ENCODE assay signal across 8 cellular contexts in genomic region chr2:161905389-161906046, GRCh38.
A peak's percentile ranks its signal among the peaks of the same experiment; 100 is the strongest.
DNase-seq lines count a peak whose midpoint lies in the region; ATAC-seq, FAIRE-seq and TF ChIP-seq lines count a peak whose summit lies in the region.

No MANE protein-coding gene starts in this region.

- no peaks in the 10 kb centered on the region for H3F3A ChIP-seq in smooth muscle cell (ENCODE audit: low read depth)

- ATAC-seq in GM18498 (IDR thresholded peaks at IDR 0.05; ENCODE audit: unreplicated experiment) (peak; percentile 86), GM21529 (IDR thresholded peaks at IDR 0.05; ENCODE audit: unreplicated experiment) (peak; percentile 85)

- TF ChIP-seq RAD21 in Ishikawa (IDR thresholded peaks at IDR 0.05; ENCODE audit: low read depth), result no peak

- intact Hi-C loops in kidney (cut with DNase I), result no loop called here

- FAIRE-seq in kidney (lab: Jason Lieb, UNC), result no peak

- H3K4me1 ChIP-seq in smooth muscle cell (ENCODE audit: low read depth), result no peaks in the 10 kb centered on the region
- no peaks in the 10 kb centered on the region for H3K4me1 ChIP-seq in kidney (ENCODE audit: control insufficient read depth in 1 of 2, insufficient read depth in 1 of 2, low read depth in 1 of 2, low read length in 2 of 2)

- WGBS in smooth muscle cell (ENCODE audit: low lambda C conversion rate), result 81% methylated on average over 5 of the region's 5 CpGs

- TF ChIP-seq EP300 in Ishikawa (IDR thresholded peaks at IDR 0.05; ENCODE audit: borderline replicate concordance), result no peak

- no peak for TF ChIP-seq CTCF in VCaP (conservative IDR thresholded peaks at IDR 0.05)
- no peak for TF ChIP-seq CTCF in smooth muscle cell (IDR thresholded peaks at IDR 0.05; ENCODE audit: borderline replicate concordance, insufficient read depth, poor library complexity, severe bottlenecking)
- TF ChIP-seq CTCF in kidney (IDR thresholded peaks at IDR 0.05; ENCODE audit: borderline replicate concordance, extremely low read depth, insufficient read depth), result no peak

- H3K4me3 ChIP-seq in smooth muscle cell (no peak overlapping the region), kidney (ENCODE audit: low read length in 2 of 2) (no peak overlapping the region)

- H4K20me1 ChIP-seq in smooth muscle cell (ENCODE audit: low read depth), result no peaks in the 10 kb centered on the region

- no peak overlapping the region for H3K4me2 ChIP-seq in smooth muscle cell

- H2AFZ ChIP-seq in smooth muscle cell (ENCODE audit: low read depth), result no peak overlapping the region

- H3K36me3 ChIP-seq in smooth muscle cell (ENCODE audit: low read depth) (no peaks in the 10 kb centered on the region), kidney (ENCODE audit: control insufficient read depth in 1 of 2, insufficient read depth in 2 of 2, low read length in 2 of 2) (no peaks in the 10 kb centered on the region)

- H3K79me2 ChIP-seq in smooth muscle cell (ENCODE audit: low read depth), result no peaks in the 10 kb centered on the region

- H3K9me3 ChIP-seq in smooth muscle cell (replicated peaks; ENCODE audit: low read depth) (no peaks in the 10 kb centered on the region), kidney (ENCODE audit: control insufficient read depth in 1 of 2, low read length in 2 of 2) (no peaks in the 10 kb centered on the region)

- H3K9ac ChIP-seq in smooth muscle cell (ENCODE audit: low read depth) (no peak overlapping the region), kidney (ENCODE audit: low read length in 2 of 2) (no peak overlapping the region)

- peak; percentile 97 for DNase-seq in renal cortical epithelial cell (ENCODE audit: low read depth)
- DNase-seq in smooth muscle cell (lab: John Stamatoyannopoulos, UW; ENCODE audit: unreplicated experiment), result no peak
- DNase-seq in kidney, result no peak
- DNase-seq in HuH-7 (ENCODE audit: low spot score), result no peak

- H3K27ac ChIP-seq in VCaP, result peak overlapping the region; percentile 40
- H3K27ac ChIP-seq in smooth muscle cell (ENCODE audit: low read depth), result no peak overlapping the region
- no peak overlapping the region for H3K27ac ChIP-seq in kidney (ENCODE audit: low read depth in 2 of 2, low read length in 2 of 2)

- peaks cover 8% of the 10 kb centered on the region for H3K27me3 ChIP-seq in smooth muscle cell (ENCODE audit: low read depth)

TF ChIP-seq in Ishikawa, 13 proteins besides CTCF, POLR2A, EP300 and RAD21:
- no peak for TF ChIP-seq FOXM1 (IDR thresholded peaks at IDR 0.05; ENCODE audit: borderline replicate concordance, low read depth)
- peak; percentile 38; the same call in 1 of the 2 replicates for TF ChIP-seq TCF12 (IDR thresholded peaks at IDR 0.05; ENCODE audit: low read depth)
- TF ChIP-seq EGR1 (IDR thresholded peaks at IDR 0.05), result no peak
